In genomic region chr22:46612904-46613605, GRCh38 we compare ENCODE assay signal across 9 cellular contexts. TPM values are rescaled to one million over a fixed set of nuclear protein-coding genes. Genes with fewer than 3 reads are reported as not detected.
DNase-seq lines count a peak whose midpoint lies in the region; ATAC-seq, FAIRE-seq and TF ChIP-seq lines count a peak whose summit lies in the region.
"Had no signal": no experiment of that assay in that cellular context is flagged by ENCODE, and none has a peak within 500 bp of the region (broad histone marks: within the 10 kb centered on the region; RNA-seq: fewer than 3 reads in every experiment).

No MANE protein-coding gene starts in this region.

- DNase-seq in KBM-7 (peak; percentile 58), activated T-cell treated with anti-CD3 and anti-CD28 coated beads for 48 hours (ENCODE audit: low read depth) (peak; percentile 34), kidney (peak; percentile 76), WERI-Rb-1 (no peak), head of caudate nucleus (no peak), substantia nigra (lab: John Stamatoyannopoulos, UW) (no peak)
- DNase-seq in stimulated activated effector memory CD8-positive, alpha-beta T cell treated with anti-CD3 and anti-CD28 coated beads, Interleukin-12 subunit alpha, Interleukin-12 subunit beta, amount 100 ng/mL, for 72 hours (ENCODE audit: low spot score in 2 of 2): peak; percentile 12 to 76
- DNase-seq: foreskin keratinocyte had no signal

- H3K27me3 ChIP-seq in WERI-Rb-1 (ENCODE audit: insufficient read depth, low read depth, severe bottlenecking): no peaks in the 10 kb centered on the region
- H3K27me3 ChIP-seq: foreskin keratinocyte had no signal

- H3K4me3 Mint-ChIP-seq in stimulated activated effector memory CD8-positive, alpha-beta T cell treated with anti-CD3 and anti-CD28 coated beads, Interleukin-12 subunit alpha, Interleukin-12 subunit beta, amount 100 ng/mL, for 72 hours: peak overlapping the region; percentile 90

- H3K4me3 ChIP-seq in kidney (ENCODE audit: low read length in 2 of 2) (no peak overlapping the region), WERI-Rb-1 (ENCODE audit: low read depth, low read length) (no peak overlapping the region)

- peaks cover 5% of the 10 kb centered on the region for H3K36me3 Mint-ChIP-seq in stimulated activated effector memory CD8-positive, alpha-beta T cell treated with anti-CD3 and anti-CD28 coated beads, Interleukin-12 subunit alpha, Interleukin-12 subunit beta, amount 100 ng/mL, for 72 hours

- H3K27ac ChIP-seq in kidney (ENCODE audit: low read depth in 2 of 2, low read length in 2 of 2): no peak overlapping the region
- no peak overlapping the region for H3K27ac ChIP-seq in WERI-Rb-1
- H3K27ac ChIP-seq in substantia nigra (ENCODE audit: low read depth, low read length, poor library complexity, severe bottlenecking): no peak overlapping the region
- H3K27ac ChIP-seq: foreskin keratinocyte had no signal

- peak; percentile 74 for ATAC-seq in stimulated activated effector memory CD8-positive, alpha-beta T cell treated with anti-CD3 and anti-CD28 coated beads, Interleukin-12 subunit alpha, Interleukin-12 subunit beta, amount 100 ng/mL, for 72 hours
- no peak for ATAC-seq in GM21619 (IDR thresholded peaks at IDR 0.05; ENCODE audit: unreplicated experiment)
- ATAC-seq: foreskin keratinocyte had no signal

- TF ChIP-seq CTCF in kidney (IDR thresholded peaks at IDR 0.05; ENCODE audit: borderline replicate concordance, extremely low read depth, insufficient read depth) (no peak), WERI-Rb-1 (IDR thresholded peaks at IDR 0.05; ENCODE audit: low read depth, low read length) (no peak)

- peaks cover 28% of the 10 kb centered on the region for H3K4me1 Mint-ChIP-seq in stimulated activated effector memory CD8-positive, alpha-beta T cell treated with anti-CD3 and anti-CD28 coated beads, Interleukin-12 subunit alpha, Interleukin-12 subunit beta, amount 100 ng/mL, for 72 hours

- H3K27ac Mint-ChIP-seq in stimulated activated effector memory CD8-positive, alpha-beta T cell treated with anti-CD3 and anti-CD28 coated beads, Interleukin-12 subunit alpha, Interleukin-12 subunit beta, amount 100 ng/mL, for 72 hours: peak overlapping the region; percentile 95

- in situ Hi-C loops in KBM-7 (cut with MboI; ENCODE audit: low pct_unique_long_range_greater_than_20kb, low sequenced_read_pairs): no loop called here

- H3K36me3 ChIP-seq in kidney (ENCODE audit: control insufficient read depth in 1 of 2, insufficient read depth in 2 of 2, low read length in 2 of 2) (no peaks in the 10 kb centered on the region), WERI-Rb-1 (no peaks in the 10 kb centered on the region)

- intact Hi-C loops in kidney (cut with DNase I): no loop called here
- intact Hi-C loops in head of caudate nucleus (cut with DNase I): no loop called here

- H3K4me1 ChIP-seq in kidney (ENCODE audit: control insufficient read depth in 1 of 2, insufficient read depth in 1 of 2, low read depth in 1 of 2, low read length in 2 of 2): peaks cover 5 to 26% of the 10 kb centered on the region in 2 donors
- H3K4me1 ChIP-seq: foreskin keratinocyte had no signal

- no peak overlapping the region for H3K9ac ChIP-seq in kidney (ENCODE audit: low read length in 2 of 2)

- no peaks in the 10 kb centered on the region for H3K9me3 ChIP-seq in kidney (ENCODE audit: control insufficient read depth in 1 of 2, low read length in 2 of 2)
- H3K9me3 ChIP-seq in WERI-Rb-1 (ENCODE audit: severe bottlenecking): peaks cover 3% of the 10 kb centered on the region

- H3K9me3 Mint-ChIP-seq in stimulated activated effector memory CD8-positive, alpha-beta T cell treated with anti-CD3 and anti-CD28 coated beads, Interleukin-12 subunit alpha, Interleukin-12 subunit beta, amount 100 ng/mL, for 72 hours: no peaks in the 10 kb centered on the region

- no peak for FAIRE-seq in kidney (lab: Jason Lieb, UNC)

RNA-seq across cellular contexts. Expression of gene GRAMD4, which starts 7.1 kb away (rescaled TPM):
- total RNA-seq in kidney: 58.2 TPM
- 12.1 TPM for polyA plus RNA-seq in kidney (ENCODE audit: insufficient read depth, low read depth, low replicate concordance)

Comparison
In these comparisons a context has a peak if more than half of its experiments do, and no peak if none do; other contexts are left out.
1. DNase-seq: peak in KBM-7 (single experiment), activated T-cell treated with anti-CD3 and anti-CD28 coated beads for 48 hours (single experiment), kidney (single experiment) and stimulated activated effector memory CD8-positive, alpha-beta T cell treated with anti-CD3 and anti-CD28 coated beads, Interleukin-12 subunit alpha, Interleukin-12 subunit beta, amount 100 ng/mL, for 72 hours (2 of 2); none in WERI-Rb-1 (single experiment), head of caudate nucleus (0 of 42) and substantia nigra (0 of 49).